Comparison of ENCODE assay signal across 21 cellular contexts in the genomic region with DNA sequence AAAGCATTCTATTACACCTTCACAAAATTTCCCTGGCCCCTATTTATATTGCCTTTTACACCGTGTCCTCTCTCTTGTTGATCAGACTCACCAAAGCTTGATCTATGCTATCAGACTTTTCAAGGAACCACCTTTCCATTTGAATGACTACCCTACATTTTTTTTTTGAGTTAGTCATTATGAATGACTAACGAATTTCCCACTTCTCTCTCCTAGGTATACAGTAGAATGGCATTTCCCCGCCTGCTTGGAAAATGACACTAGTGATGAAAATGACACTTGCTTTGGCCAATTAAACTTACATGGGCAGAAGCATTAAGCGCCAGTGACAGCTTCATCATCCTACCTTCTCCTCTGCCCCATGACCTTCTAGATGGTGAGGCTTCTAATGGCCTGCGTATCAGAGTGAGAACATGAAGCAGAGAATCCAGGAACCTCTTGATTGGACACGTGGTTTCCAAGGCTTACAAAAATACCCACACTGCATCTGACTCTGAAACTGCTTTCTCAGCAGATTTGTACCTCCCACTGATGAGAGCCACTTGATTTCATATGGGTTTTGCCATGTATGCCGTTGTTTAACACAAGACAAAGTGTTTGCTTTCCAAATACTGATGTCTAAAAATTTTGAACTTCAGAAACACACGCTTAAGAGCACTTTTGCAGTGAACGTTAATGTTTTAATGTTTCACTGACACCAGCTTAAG.
"Had no signal": no experiment of that assay in that cellular context is flagged by ENCODE, and none has a peak within 500 bp of the region (broad histone marks: within the 10 kb centered on the region; RNA-seq: fewer than 3 reads in every experiment).

No MANE protein-coding gene starts in this region.

- FAIRE-seq: frontal cortex had no signal

- ATAC-seq: left ventricle myocardium superior; sciatic nerve; stimulated activated effector memory CD8-positive, alpha-beta T cell treated with anti-CD3 and anti-CD28 coated beads, Interleukin-12 subunit alpha, Interleukin-12 subunit beta, amount 100 ng/mL, for 72 hours had no signal

- H3K4me3 ChIP-seq: adrenal gland, esophagus squamous epithelium, skin epidermis, thoracic aorta, uterus had no signal

- DNase-seq: activated CD4-positive, alpha-beta memory T cell treated with anti-CD3 and anti-CD28 coated beads for 36 hours; activated CD4-positive, alpha-beta T cell treated with anti-CD3 and anti-CD28 coated beads, Interleukin-2, amount 10 ng/mL, durations not matched to agents 24 days and 14 days; activated CD8-positive, alpha-beta memory T cell treated with anti-CD3 and anti-CD28 coated beads, Interleukin-2, amount 50 U/mL, for 4 hours; activated effector memory CD4-positive, alpha-beta T cell treated with anti-CD3 and anti-CD28 coated beads, Interleukin-2, amount 50 U/mL, for 16 hours; activated naive CD4-positive, alpha-beta T cell treated with anti-CD3 and anti-CD28 coated beads for 36 hours; activated naive CD8-positive, alpha-beta T cell treated with anti-CD3 and anti-CD28 coated beads for 36 hours; activated T-cell treated with anti-CD3 and anti-CD28 coated beads, Interleukin-2, amount 50 U/mL, for 1 hour; adrenal gland; aorta; caudate nucleus; esophagus squamous epithelium; left ventricle myocardium superior; posterior cingulate gyrus; stimulated activated CD4-positive, alpha-beta T cell treated with anti-CD3 and anti-CD28 coated beads, Interleukin-4, amount 100 ng/mL, for 24 hours; uterus had no signal

- H3K27me3 ChIP-seq: adrenal gland, esophagus squamous epithelium, uterus had no signal

- H3K36me3 ChIP-seq: adrenal gland, esophagus squamous epithelium, thoracic aorta, uterus had no signal

- H3K4me1 ChIP-seq: adrenal gland, uterus had no signal

- H3K27ac ChIP-seq: adrenal gland, esophagus squamous epithelium, skin epidermis, thoracic aorta, uterus, VCaP had no signal

- H3K9me3 ChIP-seq: adrenal gland, esophagus squamous epithelium, thoracic aorta, uterus had no signal
